8 cellular contexts compared by ENCODE assay signal in genomic region chr7:128409435-128410091, GRCh38. TPM values are rescaled to one million over a fixed set of nuclear protein-coding genes. Genes with fewer than 3 reads are reported as not detected.
DNase-seq lines count a peak whose midpoint lies in the region; ATAC-seq lines count a peak whose summit lies in the region.

Gene IMPDH1, minus strand, starts transcription at chr7:128409982. Its CDS starts 81 bp downstream, at chr7:128409901.

- peaks cover 10% of the 10 kb centered on the region for H4K20me1 ChIP-seq in Karpas-422 (ENCODE audit: insufficient read depth, low read depth, low read length)

- peak within 1 kb of the TSS; percentile 99 for H3K4me2 ChIP-seq in Karpas-422 (ENCODE audit: low read depth, low read length, poor library complexity, severe bottlenecking)

- H3K27me3 ChIP-seq in Karpas-422 (ENCODE audit: low read length) (no peaks in the 10 kb centered on the region), aorta (ENCODE audit: control insufficient read depth in 1 of 2, insufficient read depth in 2 of 2, low read length in 1 of 2) (no peaks in the 10 kb centered on the region)

- H3K9ac ChIP-seq in Karpas-422 (ENCODE audit: low read length), result peak within 1 kb of the TSS; percentile 72

- H3K4me1 Mint-ChIP-seq in T-helper 1 cell treated with Interleukin-12 subunit alpha and Interleukin-12 subunit beta and Interleukin-4 antibody, amounts not matched to agents 30 μg/mL and 1 μg/mL, for 36 hours (ENCODE audit: low read depth), result peaks cover 35% of the 10 kb centered on the region

- ATAC-seq in GM21786 (IDR thresholded peaks at IDR 0.05; ENCODE audit: unreplicated experiment) (peak; percentile 77), aorta (ENCODE audit: low FRiP score) (peak; percentile 96)

- H3K36me3 Mint-ChIP-seq in T-helper 1 cell treated with Interleukin-12 subunit alpha and Interleukin-12 subunit beta and Interleukin-4 antibody, amounts not matched to agents 30 μg/mL and 1 μg/mL, for 36 hours (ENCODE audit: low read depth), result no peaks in the 10 kb centered on the region

- H2AFZ ChIP-seq in Karpas-422 (ENCODE audit: low read length), result peak within 1 kb of the TSS; percentile 94; the same call in 1 of the 2 replicates

- H3K4me1 ChIP-seq in Karpas-422 (ENCODE audit: low read length), result peaks cover 30% of the 10 kb centered on the region
- no peaks in the 10 kb centered on the region for H3K4me1 ChIP-seq in aorta (ENCODE audit: control insufficient read depth in 1 of 2, insufficient read depth in 2 of 2, low read length in 2 of 2)

- 3 to 5% methylated on average over 57 to 73 of the region's 73 CpGs for WGBS in aorta, 2 donors

- peaks cover 9% of the 10 kb centered on the region for H3K79me2 ChIP-seq in Karpas-422 (ENCODE audit: low read length)

- H3K9me3 ChIP-seq in Karpas-422 (ENCODE audit: low read length), result no peaks in the 10 kb centered on the region
- no peaks in the 10 kb centered on the region for H3K9me3 ChIP-seq in aorta (ENCODE audit: control insufficient read depth, low read length)

- intact Hi-C loops in aorta (cut with DNase I), result no loop called here

- DNase-seq in GM03348 (ENCODE audit: low spot score) (peak; percentile 99), Karpas-422 (peak; percentile 83), hepatic stellate cell (ENCODE audit: low spot score) (peak; percentile 95), renal cortical epithelial cell (ENCODE audit: low read depth) (no peak), aorta (peak; percentile 93 to 97)

- H3K36me3 ChIP-seq in Karpas-422 (ENCODE audit: insufficient read depth, low read length) (no peaks in the 10 kb centered on the region), aorta (ENCODE audit: control insufficient read depth in 1 of 2, insufficient read depth in 2 of 2, low read length in 1 of 2) (no peaks in the 10 kb centered on the region)

- H3K9me2 ChIP-seq in Karpas-422 (replicated peaks; ENCODE audit: insufficient read depth, low read length), result no peaks in the 10 kb centered on the region

- H3K27ac ChIP-seq in Karpas-422 (ENCODE audit: low read length) (no peak within 1 kb of the TSS), angular gyrus (ENCODE audit: low read depth, low read length) (peak within 1 kb of the TSS; percentile 66), aorta (ENCODE audit: low read depth in 1 of 2, low read length in 2 of 2) (peak within 1 kb of the TSS in 1 of 2 donors; percentile 86)

- peak within 1 kb of the TSS; percentile 90 for H3K27ac Mint-ChIP-seq in T-helper 1 cell treated with Interleukin-12 subunit alpha and Interleukin-12 subunit beta and Interleukin-4 antibody, amounts not matched to agents 30 μg/mL and 1 μg/mL, for 36 hours

- peak within 1 kb of the TSS; percentile 94 for H3K4me3 Mint-ChIP-seq in T-helper 1 cell treated with Interleukin-12 subunit alpha and Interleukin-12 subunit beta and Interleukin-4 antibody, amounts not matched to agents 30 μg/mL and 1 μg/mL, for 36 hours

- no peaks in the 10 kb centered on the region for H3K9me3 Mint-ChIP-seq in T-helper 1 cell treated with Interleukin-12 subunit alpha and Interleukin-12 subunit beta and Interleukin-4 antibody, amounts not matched to agents 30 μg/mL and 1 μg/mL, for 36 hours

- peaks cover 24% of the 10 kb centered on the region for H3K27me3 Mint-ChIP-seq in T-helper 1 cell treated with Interleukin-12 subunit alpha and Interleukin-12 subunit beta and Interleukin-4 antibody, amounts not matched to agents 30 μg/mL and 1 μg/mL, for 36 hours (ENCODE audit: low read depth)

- peak within 1 kb of the TSS; percentile 83 for H3K4me3 ChIP-seq in Karpas-422 (ENCODE audit: low read length)
- peak within 1 kb of the TSS; percentile 47 to 56 for H3K4me3 ChIP-seq in aorta (ENCODE audit: low read length in 2 of 2)

RNA-seq across cellular contexts. Expression of gene IMPDH1, which starts in this region (rescaled TPM):
- total RNA-seq in Karpas-422 (2014; rRNA removed; shearing (Covaris generic); ENCODE audit: low replicate concordance), result 30.5 and 50.1 TPM in 2 replicates
- 36.8 and 40.1 TPM in 2 replicates for total RNA-seq in renal cortical epithelial cell
- total RNA-seq in aorta, result 10 to 100 TPM; 41.5 to 60.1 TPM
- polyA plus RNA-seq in aorta, result 10 to 100 TPM; 21.0 to 40.0 TPM
